35 cellular contexts compared by ENCODE assay signal in genomic region chr12:108368089-108368488, GRCh38. TPM values are rescaled to one million over a fixed set of nuclear protein-coding genes. Genes with fewer than 3 reads are reported as not detected.
"Had no signal": no experiment of that assay in that cellular context is flagged by ENCODE, and none has a peak within 500 bp of the region (broad histone marks: within the 10 kb centered on the region; RNA-seq: fewer than 3 reads in every experiment).

No MANE protein-coding gene starts in this region.

- H3K4me1 Mint-ChIP-seq: activated B cell treated with CpG ODN at 0.5 μM for 24 hours; activated CD8-positive, alpha-beta memory T cell treated with anti-CD3 and anti-CD28 coated beads, Interleukin-2, amount 10 ng/mL, durations not matched to agents 7 days and 5 days; activated naive CD4-positive, alpha-beta T cell treated with anti-CD3 and anti-CD28 coated beads, Interleukin-2, amount 50 U/mL, for 24 hours; activated naive CD8-positive, alpha-beta T cell treated with anti-CD3 and anti-CD28 coated beads for 36 hours; activated naive CD8-positive, alpha-beta T cell treated with anti-CD3 and anti-CD28 coated beads, Interleukin-2, amount 50 U/mL, for 24 hours; brain; endodermal cell; T-helper 17 cell had no signal

- H3K27me3 Mint-ChIP-seq: activated CD8-positive, alpha-beta memory T cell treated with anti-CD3 and anti-CD28 coated beads, Interleukin-2, amount 10 ng/mL, durations not matched to agents 7 days and 5 days had no signal

- H3K36me3 Mint-ChIP-seq: activated CD8-positive, alpha-beta memory T cell treated with anti-CD3 and anti-CD28 coated beads, Interleukin-2, amount 10 ng/mL, durations not matched to agents 7 days and 5 days; activated naive CD4-positive, alpha-beta T cell treated with anti-CD3 and anti-CD28 coated beads, Interleukin-2, amount 50 U/mL, for 24 hours; activated naive CD8-positive, alpha-beta T cell treated with anti-CD3 and anti-CD28 coated beads for 36 hours; brain had no signal

- H3K27me3 ChIP-seq: adrenal gland, breast epithelium, cardiac muscle cell, colonic mucosa, dorsolateral prefrontal cortex, gastrocnemius medialis, heart left ventricle had no signal

- H3K9me3 ChIP-seq: adrenal gland, colonic mucosa, gastrocnemius medialis had no signal

- H3K4me1 ChIP-seq: adrenal gland, breast epithelium, colonic mucosa, gastrocnemius medialis had no signal

- H3K4me3 ChIP-seq: adrenal gland, breast epithelium, cardiac muscle cell, colonic mucosa, dorsolateral prefrontal cortex, gastrocnemius medialis, heart left ventricle had no signal

- H3K27ac ChIP-seq: adrenal gland, breast epithelium, cardiac muscle cell, colonic mucosa, gastrocnemius medialis, heart left ventricle, WERI-Rb-1 had no signal

- H3K4me3 Mint-ChIP-seq: activated B cell treated with CpG ODN at 0.5 μM for 24 hours; activated CD8-positive, alpha-beta memory T cell treated with anti-CD3 and anti-CD28 coated beads, Interleukin-2, amount 10 ng/mL, durations not matched to agents 7 days and 5 days; activated CD8-positive, alpha-beta T cell treated with anti-CD3 and anti-CD28 coated beads, Interleukin-2, amount 10 ng/mL, durations not matched to agents 7 days and 5 days; activated naive CD4-positive, alpha-beta T cell treated with anti-CD3 and anti-CD28 coated beads for 36 hours; activated naive CD4-positive, alpha-beta T cell treated with anti-CD3 and anti-CD28 coated beads, Interleukin-2, amount 50 U/mL, for 24 hours; activated naive CD8-positive, alpha-beta T cell treated with anti-CD3 and anti-CD28 coated beads for 36 hours; activated naive CD8-positive, alpha-beta T cell treated with anti-CD3 and anti-CD28 coated beads, Interleukin-2, amount 50 U/mL, for 24 hours; activated T-helper 1 cell treated with anti-CD3 and anti-CD28 coated beads, Interleukin-12 subunit alpha, Interleukin-12 subunit beta, Interleukin-2, Interleukin-4 antibody, amounts not matched to agents 30 ng/mL and 10 ng/mL and 1 ng/mL, durations not matched to agents 14 hours and 24 hours and 36 hours; brain; endodermal cell; T-helper 17 cell; T-helper 2 cell treated with Interferon-gamma antibody and Interleukin-4, amounts not matched to agents 5 μg/mL and 100 μg/mL, for 36 hours had no signal

- H3K27ac Mint-ChIP-seq: activated B cell treated with CpG ODN at 0.5 μM for 24 hours; activated CD8-positive, alpha-beta memory T cell treated with anti-CD3 and anti-CD28 coated beads, Interleukin-2, amount 10 ng/mL, durations not matched to agents 7 days and 5 days; activated CD8-positive, alpha-beta T cell treated with anti-CD3 and anti-CD28 coated beads, Interleukin-2, amount 10 ng/mL, durations not matched to agents 7 days and 5 days; activated naive CD4-positive, alpha-beta T cell treated with anti-CD3 and anti-CD28 coated beads for 36 hours; activated naive CD4-positive, alpha-beta T cell treated with anti-CD3 and anti-CD28 coated beads, Interleukin-2, amount 50 U/mL, for 24 hours; activated naive CD8-positive, alpha-beta T cell treated with anti-CD3 and anti-CD28 coated beads for 36 hours; activated naive CD8-positive, alpha-beta T cell treated with anti-CD3 and anti-CD28 coated beads, Interleukin-2, amount 50 U/mL, for 24 hours; activated T-helper 1 cell treated with anti-CD3 and anti-CD28 coated beads, Interleukin-12 subunit alpha, Interleukin-12 subunit beta, Interleukin-2, Interleukin-4 antibody, amounts not matched to agents 30 ng/mL and 10 ng/mL and 1 ng/mL, durations not matched to agents 14 hours and 24 hours and 36 hours; activated T-helper 2 cell treated with anti-CD3 and anti-CD28 coated beads, Interferon-gamma antibody, Interleukin-2, Interleukin-4, amounts not matched to agents 10 μg/mL and 5 μg/mL and 100 μg/mL, durations not matched to agents 14 hours and 24 hours and 36 hours; brain; endodermal cell; T-helper 17 cell; T-helper 2 cell treated with Interferon-gamma antibody and Interleukin-4, amounts not matched to agents 5 μg/mL and 100 μg/mL, for 36 hours had no signal

- ATAC-seq: activated CD4-positive, CD25-positive, alpha-beta regulatory T cell treated with anti-CD3 and anti-CD28 coated beads, Interleukin-2, amount 50 U/mL, for 24 hours; activated CD8-positive, alpha-beta memory T cell treated with anti-CD3 and anti-CD28 coated beads, Interleukin-2, amount 10 ng/mL, durations not matched to agents 7 days and 5 days; activated CD8-positive, alpha-beta T cell treated with anti-CD3 and anti-CD28 coated beads, Interleukin-2, amount 10 ng/mL, durations not matched to agents 7 days and 5 days; activated naive CD8-positive, alpha-beta T cell treated with anti-CD3 and anti-CD28 coated beads, Interleukin-2, amount 50 U/mL, for 24 hours; esophagus mucosa; gastrocnemius medialis; T-helper 17 cell had no signal

- H3K36me3 ChIP-seq: adrenal gland, breast epithelium, cardiac muscle cell, colonic mucosa, gastrocnemius medialis, heart left ventricle, WERI-Rb-1 had no signal

- DNase-seq: activated B cell treated with CpG ODN at 0.5 μM for 24 hours; activated CD4-positive, alpha-beta T cell treated with anti-CD3 and anti-CD28 coated beads for 48 hours; activated CD4-positive, alpha-beta T cell treated with anti-CD3 and anti-CD28 coated beads, Interleukin-2, amount 50 U/mL, for 1 hour; activated CD4-positive, alpha-beta T cell treated with anti-CD3 and anti-CD28 coated beads, Interleukin-2, amount 50 U/mL, for 48 hours; activated CD8-positive, alpha-beta memory T cell treated with anti-CD3 and anti-CD28 coated beads, Interleukin-2, amount 10 ng/mL, durations not matched to agents 7 days and 5 days; activated CD8-positive, alpha-beta memory T cell treated with anti-CD3 and anti-CD28 coated beads, Interleukin-2, amount 50 U/mL, for 4 hours; activated CD8-positive, alpha-beta T cell treated with anti-CD3 and anti-CD28 coated beads, Interleukin-2, amount 10 ng/mL, durations not matched to agents 7 days and 5 days; activated effector memory CD4-positive, alpha-beta T cell treated with anti-CD3 and anti-CD28 coated beads, Interleukin-2, amount 50 U/mL, for 16 hours; activated naive CD4-positive, alpha-beta T cell treated with anti-CD3 and anti-CD28 coated beads for 36 hours; activated naive CD8-positive, alpha-beta T cell treated with anti-CD3 and anti-CD28 coated beads for 36 hours; activated naive CD8-positive, alpha-beta T cell treated with anti-CD3 and anti-CD28 coated beads, Interleukin-2, amount 50 U/mL, for 24 hours; activated T-cell treated with anti-CD3 and anti-CD28 coated beads, Interleukin-2, amount 50 U/mL, for 1 hour; activated T-cell treated with anti-CD3 and anti-CD28 coated beads, Interleukin-2, amount 50 U/mL, for 48 hours; central memory CD4-positive, alpha-beta T cell; colonic mucosa; effector memory CD4-positive, alpha-beta T cell; glutamatergic neuron; T-helper 17 cell; T1000; WERI-Rb-1 had no signal

RNA-seq across cellular contexts. Expression of gene CMKLR1, which starts 29.0 kb away (rescaled TPM):
- total RNA-seq: activated CD8-positive, alpha-beta memory T cell treated with anti-CD3 and anti-CD28 coated beads for 36 hours; activated CD8-positive, alpha-beta memory T cell treated with anti-CD3 and anti-CD28 coated beads, Interleukin-2, amount 10 ng/mL, durations not matched to agents 7 days and 5 days; activated naive CD4-positive, alpha-beta T cell treated with anti-CD3 and anti-CD28 coated beads for 36 hours; activated naive CD8-positive, alpha-beta T cell treated with anti-CD3 and anti-CD28 coated beads for 36 hours; activated T-helper 1 cell treated with anti-CD3 and anti-CD28 coated beads, Interleukin-12 subunit alpha, Interleukin-12 subunit beta, Interleukin-2, Interleukin-4 antibody, amounts not matched to agents 30 ng/mL and 10 ng/mL and 1 ng/mL, durations not matched to agents 14 hours and 24 hours and 36 hours; activated T-helper 2 cell treated with anti-CD3 and anti-CD28 coated beads, Interferon-gamma antibody, Interleukin-2, Interleukin-4, amounts not matched to agents 10 μg/mL and 5 μg/mL and 100 μg/mL, durations not matched to agents 14 hours and 24 hours and 36 hours; cardiac muscle cell; endodermal cell had no signal
